Comparison of ENCODE assay signal across 8 cellular contexts in genomic region chr20:53940883-53941546, GRCh38.
A peak's percentile ranks its signal among the peaks of the same experiment; 100 is the strongest.
DNase-seq lines count a peak whose midpoint lies in the region; ATAC-seq, FAIRE-seq and TF ChIP-seq lines count a peak whose summit lies in the region.

No MANE protein-coding gene starts in this region.

- no peaks in the 10 kb centered on the region for H3K79me1 ChIP-seq in H9 (ENCODE audit: insufficient read depth, low read depth, low read length, poor library complexity, severe bottlenecking)

- no peak overlapping the region for H4K5ac ChIP-seq in H9 (ENCODE audit: insufficient read length, low read depth, low read length)

- H3K36me3 ChIP-seq in heart right ventricle (no peaks in the 10 kb centered on the region), small intestine (ENCODE audit: control insufficient read depth in 2 of 2, insufficient read depth in 2 of 2, low read length in 2 of 2) (no peaks in the 10 kb centered on the region)

- WGBS in H9 (ENCODE audit: extremely low coverage, insufficient read length, low lambda C conversion rate): no CpG with 5 or more reads among the region's 6 CpGs
- 38 to 43% methylated on average over 6 of the region's 6 CpGs for WGBS in heart right ventricle, 2 donors
- 31 to 57% (median 41%) methylated on average over 6 of the region's 6 CpGs for WGBS in small intestine, 3 donors

- H3K56ac ChIP-seq in H9 (ENCODE audit: insufficient read length, low read depth, low read length): no peak overlapping the region

- H2BK15ac ChIP-seq in H9 (ENCODE audit: low read depth, low read length): no peak overlapping the region

- no peak overlapping the region for H2AFZ ChIP-seq in H9 (ENCODE audit: low read length)

- H3K23ac ChIP-seq in H9 (ENCODE audit: insufficient read length, low read depth, low read length): no peak overlapping the region

- H3K9me3 Mint-ChIP-seq in H9: no peaks in the 10 kb centered on the region

- H4K20me1 ChIP-seq in H9 (ENCODE audit: control insufficient read depth, insufficient read depth, insufficient read length): no peaks in the 10 kb centered on the region

- no peak overlapping the region for H3K18ac ChIP-seq in H9 (ENCODE audit: insufficient read length, low read depth, low read length)

- H2BK5ac ChIP-seq in H9 (ENCODE audit: insufficient read length, low read length): no peak overlapping the region

- H3K27ac ChIP-seq in H9 (ENCODE audit: insufficient read length, low read depth, low read length) (peak overlapping the region; percentile 53), heart right ventricle (peak overlapping the region in 9 of 10 donors; percentile 59 to 85 (median 82)), small intestine (ENCODE audit: low read depth in 1 of 2, low read length in 1 of 2) (peak overlapping the region in 1 of 2 donors; percentile 78)

- H3K27me3 ChIP-seq in H9 (ENCODE audit: insufficient read depth, low read length) (no peaks in the 10 kb centered on the region), heart right ventricle (no peaks in the 10 kb centered on the region), small intestine (ENCODE audit: control insufficient read depth in 2 of 2, insufficient read depth in 2 of 2, low read length in 2 of 2) (no peaks in the 10 kb centered on the region)

- peak overlapping the region; percentile 47 for H3K4me2 ChIP-seq in H9 (ENCODE audit: insufficient read depth, insufficient read length, low read length)

- H3K9me3 ChIP-seq in H9 (ENCODE audit: control insufficient read depth, low read depth, low read length): no peaks in the 10 kb centered on the region
- H3K9me3 ChIP-seq in heart right ventricle: no peaks in the 10 kb centered on the region
- no peaks in the 10 kb centered on the region for H3K9me3 ChIP-seq in small intestine (ENCODE audit: control insufficient read depth, low read depth)

- H3K4ac ChIP-seq in H9 (ENCODE audit: low read depth, low read length): no peak overlapping the region

- no peaks in the 10 kb centered on the region for H3K27me3 Mint-ChIP-seq in H9 (ENCODE audit: low read depth)

- no peak overlapping the region for H4K8ac ChIP-seq in H9 (replicated peaks; ENCODE audit: insufficient read length, low read depth, low read length)

- no peak overlapping the region for H2BK12ac ChIP-seq in H9 (ENCODE audit: insufficient read length, low read depth, low read length)

- H3K4me3 ChIP-seq in heart right ventricle: peak overlapping the region in 7 of 10 donors; percentile 4 to 36 (median 22)
- no peak overlapping the region for H3K4me3 ChIP-seq in small intestine (ENCODE audit: low read depth in 1 of 2, low read length in 2 of 2)

- ATAC-seq in SK-N-SH treated with all-trans-retinoic acid at 6 μM for 48 hours (peak; percentile 55), heart right ventricle (peak in 5 of 8 donors; percentile 30 to 63 (median 45)), HG02884 (IDR thresholded peaks at IDR 0.05; ENCODE audit: unreplicated experiment) (no peak), GM18519 (IDR thresholded peaks at IDR 0.05; ENCODE audit: low FRiP score, unreplicated experiment) (no peak)

- H2AK5ac ChIP-seq in H9 (ENCODE audit: insufficient read length, low read length): no peak overlapping the region

- H3K36me3 Mint-ChIP-seq in H9 (ENCODE audit: insufficient read depth in 1 of 3, low read depth in 3 of 3): no peaks in the 10 kb centered on the region

- H2BK20ac ChIP-seq in H9 (ENCODE audit: low read depth, low read length, poor library complexity, severe bottlenecking): no peak overlapping the region

- no peak overlapping the region for H2BK120ac ChIP-seq in H9 (ENCODE audit: low read depth, low read length, poor library complexity, severe bottlenecking)

- intact Hi-C loops in heart right ventricle (cut with DNase I): loop anchor here in 8 of 10 donors (1.0 to 10.0 kb wide), 8 partner anchors 24 to 536 kb away; partner anchors contain the start of gene PFDN4 (in 1 of the 8)

- peak overlapping the region; percentile 26; the same call in 1 of the 2 replicates for H3K14ac ChIP-seq in H9 (ENCODE audit: insufficient read depth, low read length)

- H4K91ac ChIP-seq in H9 (ENCODE audit: insufficient read length, low read depth, low read length): no peak overlapping the region

- peak overlapping the region; percentile 54 for H3T11ph ChIP-seq in H9 (ENCODE audit: low read length)

- H3K4me1 ChIP-seq in H9 (ENCODE audit: insufficient read depth, low read length) (peaks cover 15% of the 10 kb centered on the region; the same call in 1 of the 2 replicates), heart right ventricle (peaks cover 7 to 53% (median 44%) of the 10 kb centered on the region in 9 donors), small intestine (ENCODE audit: control insufficient read depth in 2 of 2, insufficient read depth in 1 of 2, low read depth in 1 of 2, low read length in 1 of 2) (peaks cover 2 to 4% of the 10 kb centered on the region in 2 donors)

- H3K79me2 ChIP-seq in H9 (ENCODE audit: insufficient read depth, low read length): no peaks in the 10 kb centered on the region

- no peak for FAIRE-seq in small intestine (lab: Jason Lieb, UNC)

- H3K27ac Mint-ChIP-seq in H9: peak overlapping the region; percentile 86 to 94 (median 92)

- TF ChIP-seq CTCF in H9 (conservative IDR thresholded peaks at IDR 0.05): no peak
- no peak for TF ChIP-seq CTCF in heart right ventricle (IDR thresholded peaks at IDR 0.05)

- H3K23me2 ChIP-seq in H9 (ENCODE audit: insufficient read length, low read depth, low read length, poor library complexity, severe bottlenecking): no peaks in the 10 kb centered on the region

- no peak overlapping the region for H3K9ac ChIP-seq in H9 (ENCODE audit: extremely low read depth, insufficient read length, low read length)

- H3K4me1 Mint-ChIP-seq in H9: peaks cover 48 to 51% of the 10 kb centered on the region in 2 experiments

- peak overlapping the region; percentile 50 to 74; a peak in 4 of 5 replicates for H3K4me3 Mint-ChIP-seq in H9

- no peak for DNase-seq in H9
- DNase-seq in heart right ventricle: peak; percentile 48 to 50
- peak; percentile 51 for DNase-seq in small intestine
- no peak for DNase-seq in NCI-H345 treated with DMSO at 0.1 percent for 48 hours (lab: John Stamatoyannopoulos, UW; ENCODE audit: unreplicated experiment)
- no peak for DNase-seq in NCI-H446 (lab: John Stamatoyannopoulos, UW)

TF ChIP-seq in SK-N-SH treated with all-trans-retinoic acid at 6 μM for 48 hours, 23 proteins besides CTCF, POLR2A, EP300 and RAD21 (continues in another document):
- TF ChIP-seq PPARA (CRISPR knock-in tag; IDR thresholded peaks at IDR 0.05; ENCODE audit: borderline replicate concordance) (no peak), POU6F1 (CRISPR knock-in tag; IDR thresholded peaks at IDR 0.05; ENCODE audit: borderline replicate concordance, low read depth) (no peak), OSR1 (CRISPR knock-in tag; IDR thresholded peaks at IDR 0.05) (no peak), GLIS3 (CRISPR knock-in tag; IDR thresholded peaks at IDR 0.05) (no peak), ZFP30 (CRISPR knock-in tag; IDR thresholded peaks at IDR 0.05) (no peak), ZNF70 (CRISPR knock-in tag; IDR thresholded peaks at IDR 0.05) (no peak), TOX (CRISPR knock-in tag; IDR thresholded peaks at IDR 0.05; ENCODE audit: borderline replicate concordance) (no peak), TCF4 (CRISPR knock-in tag; IDR thresholded peaks at IDR 0.05; ENCODE audit: borderline replicate concordance) (no peak), SNAI2 (CRISPR knock-in tag; IDR thresholded peaks at IDR 0.05) (no peak), CREB5 (CRISPR knock-in tag; IDR thresholded peaks at IDR 0.05; ENCODE audit: low read depth) (no peak), CSDC2 (CRISPR knock-in tag; IDR thresholded peaks at IDR 0.05) (no peak), ZNF565 (CRISPR knock-in tag; conservative IDR thresholded peaks at IDR 0.05; ENCODE audit: low read depth) (no peak), PATZ1 (CRISPR knock-in tag; IDR thresholded peaks at IDR 0.05; ENCODE audit: borderline replicate concordance) (no peak), ARNTL (CRISPR knock-in tag; IDR thresholded peaks at IDR 0.05; ENCODE audit: borderline replicate concordance, low read depth) (no peak)

Comparison
In these comparisons a context has a peak if more than half of its experiments do, and no peak if none do; other contexts are left out.
1. DNase-seq: peak in heart right ventricle (2 of 2) and small intestine (single experiment); none in H9 (single experiment), NCI-H345 treated with DMSO at 0.1 percent for 48 hours (single experiment) and NCI-H446 (0 of 2).
2. ATAC-seq: peak in SK-N-SH treated with all-trans-retinoic acid at 6 μM for 48 hours (single experiment) and heart right ventricle (5 of 8); none in HG02884 (single experiment) and GM18519 (single experiment).
3. H3K4me3 ChIP-seq: peak in heart right ventricle (7 of 10); none in small intestine (0 of 2).